ENCODE assay signal across 15 cellular contexts in genomic region chr4:76703676-76704075, GRCh38.
DNase-seq lines count a peak whose midpoint lies in the region; ATAC-seq and TF ChIP-seq lines count a peak whose summit lies in the region.
"Had no signal": no experiment of that assay in that cellular context is flagged by ENCODE, and none has a peak within 500 bp of the region (broad histone marks: within the 10 kb centered on the region; RNA-seq: fewer than 3 reads in every experiment).

No MANE protein-coding gene starts in this region.

- peaks cover 64% of the 10 kb centered on the region for H3K4me1 Mint-ChIP-seq in brain

- 86% methylated on average over 3 of the region's 3 CpGs for WGBS in HUES64
- 55 to 80% (median 76%) methylated on average over 3 of the region's 3 CpGs for WGBS in spleen, 5 donors

- ATAC-seq in HG03457 (IDR thresholded peaks at IDR 0.05; ENCODE audit: unreplicated experiment), result no peak
- ATAC-seq: GM12878, psoas muscle had no signal

- DNase-seq in kidney tubule cell (ENCODE audit: low spot score) (peak; percentile 30), spleen (no peak), GM20000 (ENCODE audit: low spot score) (no peak), NCI-H69 (lab: John Stamatoyannopoulos, UW) (no peak)
- DNase-seq in activated CD4-positive, alpha-beta T cell treated with anti-CD3 and anti-CD28 coated beads, Interleukin-2, amount 50 U/mL, for 1 hour, result no peak
- DNase-seq: COR-L47, NCI-H1105 treated with DMSO at 0.1 percent for 48 hours, NCI-H526, psoas muscle, T-helper 2 cell had no signal

- peaks cover 0 to 4% (median 0%) of the 10 kb centered on the region in 5 experiments for H3K9me3 Mint-ChIP-seq in brain

- no peak overlapping the region for H3K4me3 Mint-ChIP-seq in brain

- H3K27me3 ChIP-seq in HUES64 (ENCODE audit: insufficient read depth, low read length), result no peaks in the 10 kb centered on the region
- H3K27me3 ChIP-seq in spleen (replicated peaks in 1 of 7), result no peaks in the 10 kb centered on the region
- H3K27me3 ChIP-seq: vagina had no signal

- H3K27ac ChIP-seq in HUES64 (ENCODE audit: low read depth, low read length) (peak overlapping the region; percentile 7; the same call in 1 of the 2 replicates), spleen (peak overlapping the region in 5 of 8 donors; percentile 15 to 66 (median 33))
- H3K27ac ChIP-seq: psoas muscle, vagina had no signal

- H3K36me3 Mint-ChIP-seq in brain, result peaks cover 12% of the 10 kb centered on the region

- no peak for TF ChIP-seq CTCF in brain (conservative IDR thresholded peaks at IDR 0.05)
- TF ChIP-seq CTCF in spleen (IDR thresholded peaks at IDR 0.05 in 8 of 11, conservative IDR thresholded peaks at IDR 0.05 in 3 of 11), result no peak
- TF ChIP-seq CTCF in GM20000 (IDR thresholded peaks at IDR 0.05; ENCODE audit: extremely low read depth, missing control alignments), result no peak

- H3K4me1 ChIP-seq in HUES64 (ENCODE audit: insufficient read depth, low read length) (peaks cover 49% of the 10 kb centered on the region), spleen (no peaks in the 10 kb centered on the region)
- H3K4me1 ChIP-seq: psoas muscle had no signal

- intact Hi-C loops in spleen (cut with DNase I; ENCODE audit: low total_unique reads), result no loop called here

- H3K4me3 ChIP-seq in HUES64 (ENCODE audit: low read length), result no peak overlapping the region
- H3K4me3 ChIP-seq in spleen, result no peak overlapping the region
- H3K4me3 ChIP-seq: GM12878, psoas muscle, vagina had no signal

- peak overlapping the region in 3 of 5 experiments; percentile 7 to 94 (median 76) for H3K27ac Mint-ChIP-seq in brain

- H3K27me3 Mint-ChIP-seq in brain, result no peaks in the 10 kb centered on the region

- H3K9ac ChIP-seq in HUES64 (ENCODE audit: low read depth, low read length), result 0 out of 2 replicates have a peak overlapping the region, but pooled peaks have one; percentile 15

- H3K9me3 ChIP-seq in HUES64 (ENCODE audit: insufficient read depth, low read depth, low read length) (no peaks in the 10 kb centered on the region), spleen (no peaks in the 10 kb centered on the region)
- H3K9me3 ChIP-seq: psoas muscle, vagina had no signal

- H3K36me3 ChIP-seq in HUES64 (ENCODE audit: insufficient read depth, low read length) (no peaks in the 10 kb centered on the region), spleen (no peaks in the 10 kb centered on the region)
- H3K36me3 ChIP-seq: vagina had no signal

- no peak for TF ChIP-seq POLR2A in spleen (IDR thresholded peaks at IDR 0.05)
